Comparison of ENCODE assay signal across 1 cellular context in genomic region chr6:30100154-30100553, GRCh38.
A peak's percentile ranks its signal among the peaks of the same experiment; 100 is the strongest.
TF ChIP-seq lines count a peak whose summit lies in the region.

No MANE protein-coding gene starts in this region.

TF ChIP-seq in K562, 482 proteins besides CTCF, POLR2A, EP300 and RAD21:
- TF ChIP-seq SP1 (CRISPR knock-in tag; IDR thresholded peaks at IDR 0.05) (no peak), ZFP36 (IDR thresholded peaks at IDR 0.05; ENCODE audit: low read depth, low read length, partially characterized antibody) (peak; percentile 64), ETS1 (conservative IDR thresholded peaks at IDR 0.05; ENCODE audit: control insufficient read depth, low read depth, low read length) (no peak), ETS2 (tag; IDR thresholded peaks at IDR 0.05; ENCODE audit: borderline replicate concordance, poor library complexity, severe bottlenecking) (no peak)
- TF ChIP-seq, protein P1, sequence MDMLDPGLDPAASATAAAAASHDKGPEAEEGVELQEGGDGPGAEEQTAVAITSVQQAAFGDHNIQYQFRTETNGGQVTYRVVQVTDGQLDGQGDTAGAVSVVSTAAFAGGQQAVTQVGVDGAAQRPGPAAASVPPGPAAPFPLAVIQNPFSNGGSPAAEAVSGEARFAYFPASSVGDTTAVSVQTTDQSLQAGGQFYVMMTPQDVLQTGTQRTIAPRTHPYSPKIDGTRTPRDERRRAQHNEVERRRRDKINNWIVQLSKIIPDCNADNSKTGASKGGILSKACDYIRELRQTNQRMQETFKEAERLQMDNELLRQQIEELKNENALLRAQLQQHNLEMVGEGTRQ (CRISPR knock-in tag; IDR thresholded peaks at IDR 0.05) = no peak
- TF ChIP-seq, protein P2, sequence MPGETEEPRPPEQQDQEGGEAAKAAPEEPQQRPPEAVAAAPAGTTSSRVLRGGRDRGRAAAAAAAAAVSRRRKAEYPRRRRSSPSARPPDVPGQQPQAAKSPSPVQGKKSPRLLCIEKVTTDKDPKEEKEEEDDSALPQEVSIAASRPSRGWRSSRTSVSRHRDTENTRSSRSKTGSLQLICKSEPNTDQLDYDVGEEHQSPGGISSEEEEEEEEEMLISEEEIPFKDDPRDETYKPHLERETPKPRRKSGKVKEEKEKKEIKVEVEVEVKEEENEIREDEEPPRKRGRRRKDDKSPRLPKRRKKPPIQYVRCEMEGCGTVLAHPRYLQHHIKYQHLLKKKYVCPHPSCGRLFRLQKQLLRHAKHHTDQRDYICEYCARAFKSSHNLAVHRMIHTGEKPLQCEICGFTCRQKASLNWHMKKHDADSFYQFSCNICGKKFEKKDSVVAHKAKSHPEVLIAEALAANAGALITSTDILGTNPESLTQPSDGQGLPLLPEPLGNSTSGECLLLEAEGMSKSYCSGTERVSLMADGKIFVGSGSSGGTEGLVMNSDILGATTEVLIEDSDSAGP (CRISPR knock-in tag; IDR thresholded peaks at IDR 0.05) = no peak
- TF ChIP-seq, protein P3, sequence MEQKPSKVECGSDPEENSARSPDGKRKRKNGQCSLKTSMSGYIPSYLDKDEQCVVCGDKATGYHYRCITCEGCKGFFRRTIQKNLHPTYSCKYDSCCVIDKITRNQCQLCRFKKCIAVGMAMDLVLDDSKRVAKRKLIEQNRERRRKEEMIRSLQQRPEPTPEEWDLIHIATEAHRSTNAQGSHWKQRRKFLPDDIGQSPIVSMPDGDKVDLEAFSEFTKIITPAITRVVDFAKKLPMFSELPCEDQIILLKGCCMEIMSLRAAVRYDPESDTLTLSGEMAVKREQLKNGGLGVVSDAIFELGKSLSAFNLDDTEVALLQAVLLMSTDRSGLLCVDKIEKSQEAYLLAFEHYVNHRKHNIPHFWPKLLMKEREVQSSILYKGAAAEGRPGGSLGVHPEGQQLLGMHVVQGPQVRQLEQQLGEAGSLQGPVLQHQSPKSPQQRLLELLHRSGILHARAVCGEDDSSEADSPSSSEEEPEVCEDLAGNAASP (IDR thresholded peaks at IDR 0.05) = no peak
